1 cellular context compared by ENCODE assay signal in the genomic region with DNA sequence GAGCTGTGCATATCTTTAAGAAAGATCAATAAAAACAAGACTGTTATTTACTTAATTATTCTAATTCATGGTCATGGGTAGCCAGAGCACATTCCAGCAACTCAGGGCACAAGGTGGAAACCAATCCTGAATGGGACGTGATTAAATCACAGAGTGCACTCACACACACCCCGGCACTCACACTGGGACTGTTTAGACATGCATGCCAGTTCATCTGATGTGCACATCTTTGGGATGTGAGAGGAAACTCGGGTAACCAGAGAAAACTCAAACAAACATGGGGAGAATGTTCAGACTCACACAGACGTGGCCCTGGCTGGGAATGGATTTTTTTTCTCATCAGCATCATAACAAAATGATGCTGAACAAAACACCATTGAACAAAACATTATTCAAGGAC.
TF ChIP-seq lines count a peak whose summit lies in the region.

No MANE protein-coding gene starts in this region.

TF ChIP-seq in H1, 55 proteins besides CTCF, POLR2A, EP300 and RAD21 (continued from another document):
- no peak for TF ChIP-seq ZNF274 (IDR thresholded peaks at IDR 0.05; ENCODE audit: borderline replicate concordance, extremely low read depth, low read length)
- TF ChIP-seq JUN (IDR thresholded peaks at IDR 0.05; ENCODE audit: low read depth, low read length): no peak
- no peak for TF ChIP-seq KDM4A (IDR thresholded peaks at IDR 0.05; ENCODE audit: low read depth, low read length, severe bottlenecking)
- TF ChIP-seq SP2 (IDR thresholded peaks at IDR 0.05; ENCODE audit: low read length): no peak
- no peak for TF ChIP-seq POLR2AphosphoS5 (IDR thresholded peaks at IDR 0.05; ENCODE audit: low read depth, low read length)
- TF ChIP-seq ASH2L (IDR thresholded peaks at IDR 0.05; ENCODE audit: low read length): no peak
